In genomic region chr3:170511371-170511770, GRCh38 we compare ENCODE assay signal across 19 cellular contexts.
"Had no signal": no experiment of that assay in that cellular context is flagged by ENCODE, and none has a peak within 500 bp of the region (broad histone marks: within the 10 kb centered on the region; RNA-seq: fewer than 3 reads in every experiment).

No MANE protein-coding gene starts in this region.

- DNase-seq: activated CD4-positive, alpha-beta memory T cell treated with anti-CD3 and anti-CD28 coated beads, Interleukin-2, amount 10 ng/mL, durations not matched to agents 7 days and 5 days; activated CD4-positive, alpha-beta T cell treated with anti-CD3 and anti-CD28 coated beads, Interleukin-2, amount 10 ng/mL, durations not matched to agents 24 days and 14 days; activated effector memory CD4-positive, alpha-beta T cell treated with anti-CD3 and anti-CD28 coated beads, Interleukin-2, amount 50 U/mL, for 16 hours; activated naive CD4-positive, alpha-beta T cell treated with anti-CD3 and anti-CD28 coated beads, Interleukin-2, amount 10 ng/mL, durations not matched to agents 7 days and 5 days; activated T-cell treated with anti-CD3 and anti-CD28 coated beads for 4 hours; amygdala; colonic mucosa; dorsolateral prefrontal cortex; effector memory CD8-positive, alpha-beta T cell; gastrocnemius medialis; hippocampal formation; left cardiac atrium; nephron progenitor cell; pancreas; psoas muscle; stimulated activated CD4-positive, alpha-beta T cell treated with anti-CD3 and anti-CD28 coated beads, Interleukin-12 subunit alpha, Interleukin-12 subunit beta, amount 100 ng/mL, for 4 hours; substantia nigra; thyroid gland; upper lobe of right lung had no signal
